ENCODE assay signal across 14 cellular contexts in the genomic region with DNA sequence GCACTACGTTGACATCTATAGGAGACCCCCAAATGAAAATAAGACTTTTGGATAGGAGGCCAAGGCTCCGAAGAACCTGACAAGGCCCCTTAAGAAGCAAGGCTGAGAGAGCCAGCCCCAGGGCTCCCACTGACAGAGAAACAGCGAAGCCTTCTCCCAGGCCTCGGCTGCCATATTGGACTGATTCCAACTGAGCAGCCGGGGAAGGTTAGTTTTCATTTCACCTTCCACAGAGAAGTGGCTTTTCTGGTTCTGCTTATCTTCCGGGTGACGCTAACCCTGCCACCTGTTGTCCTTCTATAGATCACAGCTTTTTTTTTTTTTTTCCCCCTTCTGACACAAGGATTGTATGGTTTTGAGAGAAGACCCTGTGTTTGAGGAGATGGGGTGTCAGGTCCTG.
DNase-seq lines count a peak whose midpoint lies in the region; ATAC-seq lines count a peak whose summit lies in the region.
"Had no signal": no experiment of that assay in that cellular context is flagged by ENCODE, and none has a peak within 500 bp of the region (broad histone marks: within the 10 kb centered on the region; RNA-seq: fewer than 3 reads in every experiment).

No MANE protein-coding gene starts in this region.

- H3K4me1 ChIP-seq in mucosa of rectum (ENCODE audit: control insufficient read depth in 2 of 2, insufficient read depth in 2 of 2, low read length in 2 of 2): peaks cover 17 to 36% of the 10 kb centered on the region in 2 donors

- no peaks in the 10 kb centered on the region for H3K27me3 ChIP-seq in mucosa of rectum (ENCODE audit: control insufficient read depth in 2 of 2, insufficient read depth in 2 of 2, low read length in 2 of 2)
- H3K27me3 ChIP-seq: BLaER1 had no signal

- H3K4me3 ChIP-seq in mucosa of rectum (ENCODE audit: low read length in 2 of 2): peak overlapping the region in 1 of 2 donors; percentile 37
- H3K4me3 ChIP-seq: BLaER1 had no signal

- H3K27ac ChIP-seq in mucosa of rectum (ENCODE audit: low read depth in 2 of 2, low read length in 2 of 2): peak overlapping the region; percentile 77 to 81
- H3K27ac ChIP-seq: BLaER1, neutrophil had no signal

- H3K27me3 Mint-ChIP-seq in activated T-cell treated with anti-CD3 and anti-CD28 coated beads, Interleukin-2, amount 50 U/mL, for 72 hours (ENCODE audit: low read depth): peaks cover 26% of the 10 kb centered on the region
- peaks cover 6% of the 10 kb centered on the region for H3K27me3 Mint-ChIP-seq in activated T-helper 1 cell treated with anti-CD3 and anti-CD28 coated beads, Interleukin-12 subunit alpha, Interleukin-12 subunit beta, Interleukin-2, Interleukin-4 antibody, amounts not matched to agents 30 ng/mL and 10 ng/mL and 1 ng/mL, durations not matched to agents 14 hours and 24 hours and 36 hours (ENCODE audit: insufficient read depth)

- H3K36me3 ChIP-seq in mucosa of rectum (ENCODE audit: control insufficient read depth in 2 of 2, insufficient read depth in 2 of 2, low read length in 2 of 2): no peaks in the 10 kb centered on the region
- H3K36me3 ChIP-seq: BLaER1, neutrophil had no signal

- no peaks in the 10 kb centered on the region for H3K4me1 Mint-ChIP-seq in activated T-cell treated with anti-CD3 and anti-CD28 coated beads, Interleukin-2, amount 50 U/mL, for 72 hours (ENCODE audit: low read depth)
- H3K4me1 Mint-ChIP-seq in activated T-helper 1 cell treated with anti-CD3 and anti-CD28 coated beads, Interleukin-12 subunit alpha, Interleukin-12 subunit beta, Interleukin-2, Interleukin-4 antibody, amounts not matched to agents 30 ng/mL and 10 ng/mL and 1 ng/mL, durations not matched to agents 14 hours and 24 hours and 36 hours (ENCODE audit: low read depth): no peaks in the 10 kb centered on the region

- no peak for ATAC-seq in HG02763 (IDR thresholded peaks at IDR 0.05; ENCODE audit: unreplicated experiment)
- no peak for ATAC-seq in activated T-cell treated with anti-CD3 and anti-CD28 coated beads, Interleukin-2, amount 50 U/mL, for 72 hours (replicated peaks in 1 of 2)
- no peak for ATAC-seq in GM18858 (IDR thresholded peaks at IDR 0.05; ENCODE audit: unreplicated experiment)

- no peak overlapping the region for H3K4me3 Mint-ChIP-seq in activated T-cell treated with anti-CD3 and anti-CD28 coated beads, Interleukin-2, amount 50 U/mL, for 72 hours
- no peak overlapping the region for H3K4me3 Mint-ChIP-seq in activated T-helper 1 cell treated with anti-CD3 and anti-CD28 coated beads, Interleukin-12 subunit alpha, Interleukin-12 subunit beta, Interleukin-2, Interleukin-4 antibody, amounts not matched to agents 30 ng/mL and 10 ng/mL and 1 ng/mL, durations not matched to agents 14 hours and 24 hours and 36 hours
- H3K4me3 Mint-ChIP-seq: activated naive CD4-positive, alpha-beta T cell treated with anti-CD3 and anti-CD28 coated beads for 36 hours had no signal

- H3K36me3 Mint-ChIP-seq in activated T-cell treated with anti-CD3 and anti-CD28 coated beads, Interleukin-2, amount 50 U/mL, for 72 hours (ENCODE audit: insufficient read depth in 2 of 2): no peaks in the 10 kb centered on the region
- no peaks in the 10 kb centered on the region for H3K36me3 Mint-ChIP-seq in activated T-helper 1 cell treated with anti-CD3 and anti-CD28 coated beads, Interleukin-12 subunit alpha, Interleukin-12 subunit beta, Interleukin-2, Interleukin-4 antibody, amounts not matched to agents 30 ng/mL and 10 ng/mL and 1 ng/mL, durations not matched to agents 14 hours and 24 hours and 36 hours (ENCODE audit: low read depth)

- peak; percentile 96 for DNase-seq in DMS53 (lab: John Stamatoyannopoulos, UW)
- peak; percentile 64 for DNase-seq in NCI-H1694 (lab: John Stamatoyannopoulos, UW)
- peak; percentile 25 for DNase-seq in SK-N-DZ (ENCODE audit: low spot score)
- no peak for DNase-seq in activated T-cell treated with anti-CD3 and anti-CD28 coated beads, Interleukin-2, amount 50 U/mL, for 72 hours
- no peak for DNase-seq in activated T-helper 1 cell treated with anti-CD3 and anti-CD28 coated beads, Interleukin-12 subunit alpha, Interleukin-12 subunit beta, Interleukin-2, Interleukin-4 antibody, amounts not matched to agents 30 ng/mL and 10 ng/mL and 1 ng/mL, durations not matched to agents 14 hours and 24 hours and 36 hours (ENCODE audit: low spot score)
- DNase-seq: activated CD4-positive, alpha-beta T cell treated with anti-CD3 and anti-CD28 coated beads, Interleukin-2, amount 50 U/mL, for 1 hour; activated naive CD4-positive, alpha-beta T cell treated with anti-CD3 and anti-CD28 coated beads for 36 hours; kidney; NCI-H226 had no signal

- H3K9ac ChIP-seq in mucosa of rectum (ENCODE audit: low read depth in 1 of 2, low read length in 2 of 2): peak overlapping the region in 1 of 2 donors; percentile 16
- H3K9ac ChIP-seq: BLaER1 had no signal

- intact Hi-C loops in activated T-helper 1 cell treated with anti-CD3 and anti-CD28 coated beads, Interleukin-12 subunit alpha, Interleukin-12 subunit beta, Interleukin-2, Interleukin-4 antibody, amounts not matched to agents 30 ng/mL and 10 ng/mL and 1 ng/mL, durations not matched to agents 14 hours and 24 hours and 36 hours (cut with micrococcal nuclease): no loop called here

- H3K9me3 ChIP-seq in mucosa of rectum (ENCODE audit: control insufficient read depth in 2 of 2, low read length in 2 of 2): no peaks in the 10 kb centered on the region
- H3K9me3 ChIP-seq: neutrophil had no signal

- no peak overlapping the region for H3K27ac Mint-ChIP-seq in activated T-cell treated with anti-CD3 and anti-CD28 coated beads, Interleukin-2, amount 50 U/mL, for 72 hours
- H3K27ac Mint-ChIP-seq in activated T-helper 1 cell treated with anti-CD3 and anti-CD28 coated beads, Interleukin-12 subunit alpha, Interleukin-12 subunit beta, Interleukin-2, Interleukin-4 antibody, amounts not matched to agents 30 ng/mL and 10 ng/mL and 1 ng/mL, durations not matched to agents 14 hours and 24 hours and 36 hours: no peak overlapping the region
- H3K27ac Mint-ChIP-seq: activated naive CD4-positive, alpha-beta T cell treated with anti-CD3 and anti-CD28 coated beads for 36 hours had no signal

- peaks cover 0 to 3% of the 10 kb centered on the region in 2 donors for H3K9me3 Mint-ChIP-seq in activated T-cell treated with anti-CD3 and anti-CD28 coated beads, Interleukin-2, amount 50 U/mL, for 72 hours
- H3K9me3 Mint-ChIP-seq in activated T-helper 1 cell treated with anti-CD3 and anti-CD28 coated beads, Interleukin-12 subunit alpha, Interleukin-12 subunit beta, Interleukin-2, Interleukin-4 antibody, amounts not matched to agents 30 ng/mL and 10 ng/mL and 1 ng/mL, durations not matched to agents 14 hours and 24 hours and 36 hours: peaks cover 3% of the 10 kb centered on the region

Comparison
In these comparisons a context has a peak if more than half of its experiments do, and no peak if none do; other contexts are left out.
1. DNase-seq: peak in DMS53 (single experiment), NCI-H1694 (single experiment) and SK-N-DZ (single experiment); none in activated T-cell treated with anti-CD3 and anti-CD28 coated beads, Interleukin-2, amount 50 U/mL, for 72 hours (0 of 2) and activated T-helper 1 cell treated with anti-CD3 and anti-CD28 coated beads, Interleukin-12 subunit alpha, Interleukin-12 subunit beta, Interleukin-2, Interleukin-4 antibody, amounts not matched to agents 30 ng/mL and 10 ng/mL and 1 ng/mL, durations not matched to agents 14 hours and 24 hours and 36 hours (single experiment).